8 cellular contexts compared by ENCODE assay signal in genomic region chr2:216666461-216667233, GRCh38. TPM values are rescaled to one million over a fixed set of nuclear protein-coding genes. Genes with fewer than 3 reads are reported as not detected.
DNase-seq lines count a peak whose midpoint lies in the region; ATAC-seq and TF ChIP-seq lines count a peak whose summit lies in the region.

No MANE protein-coding gene starts in this region.

- no peaks in the 10 kb centered on the region for H4K20me1 ChIP-seq in hepatocyte (ENCODE audit: insufficient read depth, poor library complexity, severe bottlenecking)
- H4K20me1 ChIP-seq in smooth muscle cell (ENCODE audit: low read depth), result no peaks in the 10 kb centered on the region

- TF ChIP-seq CTCF in GM12872 (IDR thresholded peaks at IDR 0.05; ENCODE audit: insufficient read depth, low read depth, low read length) (peak; percentile 99), hepatocyte (IDR thresholded peaks at IDR 0.05; ENCODE audit: poor library complexity) (peak; percentile 99), smooth muscle cell (IDR thresholded peaks at IDR 0.05; ENCODE audit: borderline replicate concordance, insufficient read depth, poor library complexity, severe bottlenecking) (peak; percentile 99)

- H2AFZ ChIP-seq in hepatocyte (no peak overlapping the region), smooth muscle cell (ENCODE audit: low read depth) (no peak overlapping the region)

- peaks cover 8% of the 10 kb centered on the region for H3F3A ChIP-seq in smooth muscle cell (ENCODE audit: low read depth)

- no peaks in the 10 kb centered on the region for H3K9me3 ChIP-seq in hepatocyte (ENCODE audit: low read depth)
- no peaks in the 10 kb centered on the region for H3K9me3 ChIP-seq in smooth muscle cell (replicated peaks; ENCODE audit: low read depth)

- H3K27me3 ChIP-seq in hepatocyte, result no peaks in the 10 kb centered on the region
- no peaks in the 10 kb centered on the region for H3K27me3 ChIP-seq in smooth muscle cell (ENCODE audit: low read depth)

- H3K4me3 ChIP-seq in hepatocyte (no peak overlapping the region), smooth muscle cell (no peak overlapping the region)

- no peaks in the 10 kb centered on the region for H3K9me2 ChIP-seq in hepatocyte (replicated peaks; ENCODE audit: insufficient read depth)

- H3K4me1 ChIP-seq in hepatocyte (ENCODE audit: insufficient read depth), result peaks cover 17% of the 10 kb centered on the region
- peaks cover 14% of the 10 kb centered on the region for H3K4me1 ChIP-seq in smooth muscle cell (ENCODE audit: low read depth)

- no peak overlapping the region for H3K9ac ChIP-seq in smooth muscle cell (ENCODE audit: low read depth)

- H3K79me2 ChIP-seq in hepatocyte (no peaks in the 10 kb centered on the region), smooth muscle cell (ENCODE audit: low read depth) (no peaks in the 10 kb centered on the region)

- ATAC-seq in HG02759 (IDR thresholded peaks at IDR 0.05; ENCODE audit: unreplicated experiment), result peak; percentile 79
- ATAC-seq in HG03469 (IDR thresholded peaks at IDR 0.05; ENCODE audit: unreplicated experiment), result no peak

- DNase-seq in NCI-H1694 treated with DMSO at 0.1 percent for 48 hours (lab: John Stamatoyannopoulos, UW), result peak; percentile 76
- DNase-seq in T-helper 22 cell (ENCODE audit: low read depth), result peak; percentile 8
- DNase-seq in astrocyte of the hippocampus (ENCODE audit: low read depth, low spot score), result peak; percentile 87
- peak; percentile 85 for DNase-seq in hepatocyte (ENCODE audit: low spot score)
- DNase-seq in smooth muscle cell (lab: John Stamatoyannopoulos, UW; ENCODE audit: unreplicated experiment), result peak; percentile 21

- H3K36me3 ChIP-seq in hepatocyte (replicated peaks; ENCODE audit: insufficient read depth, low read depth), result no peaks in the 10 kb centered on the region
- H3K36me3 ChIP-seq in smooth muscle cell (ENCODE audit: low read depth), result no peaks in the 10 kb centered on the region

- peak overlapping the region; percentile 64 for H3K27ac ChIP-seq in hepatocyte
- no peak overlapping the region for H3K27ac ChIP-seq in smooth muscle cell (ENCODE audit: low read depth)

- H3K4me2 ChIP-seq in hepatocyte, result no peak overlapping the region
- no peak overlapping the region for H3K4me2 ChIP-seq in smooth muscle cell

- 18% methylated on average over 9 of the region's 9 CpGs for WGBS in hepatocyte (ENCODE audit: low lambda C conversion rate, missing lambda C conversion rate)
- WGBS in smooth muscle cell (ENCODE audit: low lambda C conversion rate), result 16% methylated on average over 9 of the region's 9 CpGs

RNA-seq across cellular contexts. Expression of gene IGFBP5, which starts 28.7 kb away (rescaled TPM):
- total RNA-seq in hepatocyte (190 and 232 TPM in 2 replicates), smooth muscle cell (766 and 787 TPM in 2 replicates)
- polyA plus RNA-seq in hepatocyte (113 TPM in 2 replicates), smooth muscle cell (381 and 426 TPM in 2 replicates)

RNA-seq across cellular contexts. Expression of gene IGFBP2, which starts 33.4 kb away (rescaled TPM):
- total RNA-seq in hepatocyte (163 and 231 TPM in 2 replicates), smooth muscle cell (143 and 162 TPM in 2 replicates)
- polyA plus RNA-seq in hepatocyte (338 and 351 TPM in 2 replicates), smooth muscle cell (225 and 416 TPM in 2 replicates)

Comparison
In these comparisons a context has a peak if more than half of its experiments do, and no peak if none do; other contexts are left out.
1. DNase-seq: peak in every context shown above with its lines; median percentile 87 in astrocyte of the hippocampus; 85 in hepatocyte; 76 in NCI-H1694 treated with DMSO at 0.1 percent for 48 hours; 21 in smooth muscle cell; 8 in T-helper 22 cell.